ENCODE assay signal across 1 cellular context in the genomic region with DNA sequence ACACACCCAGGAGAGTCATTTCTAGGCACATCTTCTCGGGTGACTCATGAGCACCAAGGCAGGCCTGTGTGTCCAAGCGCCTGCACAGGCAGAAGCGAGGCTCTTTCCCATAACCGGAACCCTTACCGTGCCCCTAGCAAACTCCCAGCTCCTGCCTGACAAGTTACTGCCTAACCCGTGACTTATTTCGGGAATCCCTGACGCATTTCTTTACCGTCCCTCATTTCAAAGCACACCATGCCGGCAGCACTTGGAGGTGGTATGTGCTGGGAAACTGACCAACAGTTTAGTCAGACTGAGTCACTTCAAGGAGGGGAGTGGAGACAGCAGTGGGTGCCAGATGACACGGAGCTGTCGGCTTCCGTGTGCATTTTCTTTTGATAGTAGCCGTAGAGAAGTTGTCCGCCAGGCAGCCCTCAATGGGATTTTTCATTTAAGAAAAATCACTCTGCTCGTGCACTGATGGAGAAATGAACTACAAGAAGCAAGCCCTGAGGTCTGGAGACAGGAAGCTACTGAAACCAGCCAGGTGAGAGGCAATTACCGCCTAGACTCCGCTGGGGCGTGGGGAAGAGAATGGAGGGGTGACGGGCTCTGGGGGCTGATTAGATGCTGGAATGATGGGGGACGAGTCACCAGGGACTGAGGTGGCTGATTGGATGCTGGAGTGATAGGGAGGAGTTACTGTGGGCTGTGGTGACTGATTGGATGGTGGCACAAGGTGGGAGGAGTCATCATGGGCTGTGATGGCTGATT.
TF ChIP-seq lines count a peak whose summit lies in the region.

No MANE protein-coding gene starts in this region.

TF ChIP-seq in GM23338, 12 proteins besides CTCF, POLR2A, EP300 and RAD21 (continued from another document):
- no peak for TF ChIP-seq REST (IDR thresholded peaks at IDR 0.05; ENCODE audit: unreplicated experiment)
